Comparison of ENCODE assay signal across 31 cellular contexts in the genomic region with DNA sequence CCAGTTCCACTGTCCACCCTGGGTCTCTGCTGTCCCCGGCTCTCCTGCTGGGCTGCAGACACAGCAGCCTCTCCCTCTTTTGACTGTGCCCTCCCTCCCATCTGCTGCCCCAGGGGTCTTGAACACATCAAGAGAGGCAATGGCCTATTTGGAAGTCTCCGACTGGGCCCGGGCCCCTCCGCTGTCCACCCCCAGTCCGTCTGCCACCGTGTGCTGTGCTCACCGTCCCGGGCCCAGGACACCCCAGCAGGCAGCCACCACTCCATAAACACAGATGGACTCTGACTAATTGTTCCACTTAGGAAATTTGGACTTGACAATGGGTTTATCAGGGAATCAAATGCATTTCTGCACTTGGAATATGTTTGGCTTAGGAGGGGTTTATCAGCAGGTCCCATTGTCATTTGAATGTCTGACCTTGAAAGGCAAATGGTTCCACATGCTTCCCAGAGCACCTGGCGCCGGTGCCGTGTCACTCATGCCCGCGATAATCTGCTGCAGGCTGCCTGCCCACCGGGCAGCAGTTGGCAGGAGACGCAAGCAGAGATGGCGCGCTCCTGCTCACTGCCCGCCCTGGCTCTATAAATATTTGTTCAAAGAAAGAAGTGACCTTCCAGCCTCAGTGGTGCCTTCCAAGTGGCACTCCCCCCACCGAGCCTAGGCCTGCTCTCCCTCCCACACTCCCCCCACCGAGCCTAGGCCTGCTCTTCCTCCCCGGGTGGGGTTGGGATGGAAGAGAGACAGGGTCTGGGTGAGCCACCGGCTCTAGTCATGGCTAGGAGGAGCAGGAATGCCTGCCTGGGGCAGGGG. TPM values are rescaled to one million over a fixed set of nuclear protein-coding genes. Genes with fewer than 3 reads are reported as not detected.
DNase-seq lines count a peak whose midpoint lies in the region; ATAC-seq and TF ChIP-seq lines count a peak whose summit lies in the region.
"Had no signal": no experiment of that assay in that cellular context is flagged by ENCODE, and none has a peak within 500 bp of the region (broad histone marks: within the 10 kb centered on the region; RNA-seq: fewer than 3 reads in every experiment).

No MANE protein-coding gene starts in this region.

- intact Hi-C loops in body of pancreas (cut with DNase I): no loop called here
- intact Hi-C loops in lower lobe of right lung (cut with DNase I): no loop called here

- 36 to 42% methylated on average over 18 to 22 of the region's 22 CpGs for WGBS in body of pancreas, 2 donors

- no peaks in the 10 kb centered on the region for H3K27me3 ChIP-seq in H7 (ENCODE audit: control insufficient read depth, insufficient read depth, low read length)
- H3K27me3 ChIP-seq in body of pancreas: no peaks in the 10 kb centered on the region
- H3K27me3 ChIP-seq in lower lobe of right lung (ENCODE audit: low read depth): peaks cover 43% of the 10 kb centered on the region

- H3K9me3 ChIP-seq in body of pancreas (no peaks in the 10 kb centered on the region), lower lobe of right lung (no peaks in the 10 kb centered on the region)
- H3K9me3 ChIP-seq: colonic mucosa, left lung, suprapubic skin, upper lobe of right lung had no signal

- H3K36me3 ChIP-seq in H7 (replicated peaks; ENCODE audit: control insufficient read depth, insufficient read depth, low read length) (no peaks in the 10 kb centered on the region), body of pancreas (replicated peaks in 1 of 2; ENCODE audit: insufficient read depth in 1 of 2, low read depth in 2 of 2) (no peaks in the 10 kb centered on the region), lower lobe of right lung (no peaks in the 10 kb centered on the region)
- H3K36me3 ChIP-seq: colonic mucosa, left lung, suprapubic skin, upper lobe of right lung had no signal

- peaks cover 60% of the 10 kb centered on the region for H3K4me1 ChIP-seq in body of pancreas
- H3K4me1 ChIP-seq in lower lobe of right lung: no peaks in the 10 kb centered on the region
- H3K4me1 ChIP-seq: colonic mucosa, upper lobe of right lung had no signal

- H3K4me3 ChIP-seq in H7 (ENCODE audit: insufficient read depth, low read depth, low read length): no peak overlapping the region
- H3K4me3 ChIP-seq in body of pancreas: no peak overlapping the region
- no peak overlapping the region for H3K4me3 ChIP-seq in lower lobe of right lung
- H3K4me3 ChIP-seq: colonic mucosa, GM12878, left lung, SK-N-MC, suprapubic skin, upper lobe of right lung had no signal

- H3K27ac ChIP-seq in body of pancreas (peak overlapping the region in 1 of 4 donors; percentile 45), lower lobe of right lung (no peak overlapping the region)
- H3K27ac ChIP-seq: colonic mucosa, left lung, SK-N-MC, suprapubic skin, upper lobe of right lung had no signal

- TF ChIP-seq CTCF in body of pancreas (IDR thresholded peaks at IDR 0.05) (no peak), lower lobe of right lung (IDR thresholded peaks at IDR 0.05) (no peak)

- TF ChIP-seq POLR2A in body of pancreas (IDR thresholded peaks at IDR 0.05) (no peak), GM18505 (IDR thresholded peaks at IDR 0.05; ENCODE audit: borderline replicate concordance, extremely low read depth, insufficient read depth, insufficient read length) (no peak)

- ATAC-seq in body of pancreas (peak; percentile 86), lower lobe of right lung (no peak), HG03196 (IDR thresholded peaks at IDR 0.05; ENCODE audit: unreplicated experiment) (no peak), GM18505 (IDR thresholded peaks at IDR 0.05; ENCODE audit: unreplicated experiment) (no peak)
- ATAC-seq: GM12878; HCT116; left lung; stimulated activated memory B cell treated with anti-CD40 and anti-IgM and Interleukin-4, amounts not matched to agents 10 μg/mL and 1 μg/mL and 100 μg/mL, for 72 hours; upper lobe of right lung had no signal

- DNase-seq in COLO668 (lab: John Stamatoyannopoulos, UW; ENCODE audit: unreplicated experiment): peak; percentile 12
- DNase-seq in H7: peak; percentile 47
- DNase-seq in body of pancreas: peak; percentile 81 to 91 (median 82)
- peak; percentile 14 for DNase-seq in lower lobe of right lung
- DNase-seq in stimulated activated naive CD4-positive, alpha-beta T cell treated with Interleukin-2 at 50 U/mL for 16 hours (lab: John Stamatoyannopoulos, UW): no peak
- no peak for DNase-seq in inferior parietal cortex (ENCODE audit: extremely low spot score)
- DNase-seq: activated CD4-positive, alpha-beta T cell treated with anti-CD3 and anti-CD28 coated beads, Interleukin-2, amount 50 U/mL, for 1 hour; activated CD4-positive, CD25-positive, alpha-beta regulatory T cell; activated effector memory CD4-positive, alpha-beta T cell treated with anti-CD3 and anti-CD28 coated beads, Interleukin-2, amount 50 U/mL, for 16 hours; activated T-cell treated with anti-CD3 and anti-CD28 coated beads, Interleukin-2, amount 50 U/mL, for 24 hours; colonic mucosa; effector CD4-positive, alpha-beta T cell; MV-4-11; NCI-H187; NCI-H2227 treated with DMSO at 0.1 percent for 48 hours; NCI-H82 had no signal

RNA-seq across cellular contexts. Expression of a gene that starts 18.8 kb away (rescaled TPM):
- total RNA-seq in H7 (2014; rRNA removed; shearing (Covaris generic)): 0.11 TPM in 1 of 2 replicates, not detected in the other
- total RNA-seq in body of pancreas (not detected), lower lobe of right lung (not detected)
- total RNA-seq: bronchial epithelial cell; CD8-positive, alpha-beta memory T cell; GM12878; left lung; LHCN-M2; neural crest cell; OCI-LY7; pulmonary artery endothelial cell had no signal

Comparison
In these comparisons a context has a peak if more than half of its experiments do, and no peak if none do; other contexts are left out.
1. DNase-seq: peak in COLO668 (single experiment), H7 (single experiment), body of pancreas (4 of 4) and lower lobe of right lung (single experiment); none in stimulated activated naive CD4-positive, alpha-beta T cell treated with Interleukin-2 at 50 U/mL for 16 hours (single experiment) and inferior parietal cortex (single experiment).